In the genomic region with DNA sequence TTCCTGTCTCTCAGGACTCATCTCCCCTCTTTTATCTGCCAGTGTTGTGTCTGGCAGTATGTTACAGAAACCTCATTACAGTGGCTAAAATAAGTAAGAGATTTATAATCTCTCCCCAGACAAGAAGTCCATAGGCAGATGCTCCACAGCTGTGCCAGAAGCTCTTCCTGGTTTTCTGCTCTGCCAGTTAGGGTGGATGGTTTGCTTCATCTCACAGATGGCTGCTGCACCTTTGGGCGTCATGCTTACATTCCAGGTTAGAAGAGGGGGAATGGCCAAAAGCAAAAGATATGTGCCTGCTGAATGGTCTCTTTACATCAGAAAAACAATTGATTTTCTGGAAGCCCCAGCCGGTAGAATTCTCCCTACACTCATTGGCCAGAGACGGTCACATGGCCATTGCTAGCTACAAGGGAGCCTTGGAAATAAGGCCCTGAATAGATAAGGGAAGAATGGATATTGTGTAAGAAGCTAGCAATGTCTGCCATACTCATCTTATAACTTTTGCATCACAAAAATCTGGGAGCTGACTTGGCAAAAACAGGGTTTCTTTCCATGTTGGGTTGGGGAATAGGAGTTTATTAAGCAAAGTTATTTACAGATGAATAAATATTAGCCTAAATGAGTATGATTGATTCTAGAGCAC, we compare ENCODE assay signal across 1 cellular context.
TF ChIP-seq lines count a peak whose summit lies in the region.

No MANE protein-coding gene starts in this region.

TF ChIP-seq in IMR-90, 13 proteins besides CTCF, POLR2A, EP300 and RAD21 (continued from another document):
- TF ChIP-seq ELK1 (IDR thresholded peaks at IDR 0.05; ENCODE audit: borderline replicate concordance, low read depth, low read length) = no peak
- peak; percentile 59 for TF ChIP-seq CEBPB (IDR thresholded peaks at IDR 0.05; ENCODE audit: low read depth, low read length)
- no peak for TF ChIP-seq RCOR1 (IDR thresholded peaks at IDR 0.05; ENCODE audit: insufficient replicate concordance, low read length)
- no peak for TF ChIP-seq CHD1 (IDR thresholded peaks at IDR 0.05; ENCODE audit: low read depth, low read length)
- TF ChIP-seq MXI1 (IDR thresholded peaks at IDR 0.05; ENCODE audit: borderline replicate concordance, low read depth, low read length) = no peak
- TF ChIP-seq SMC3 (IDR thresholded peaks at IDR 0.05; ENCODE audit: low read depth, low read length) = no peak
- TF ChIP-seq FOS (IDR thresholded peaks at IDR 0.05; ENCODE audit: low read depth, low read length) = no peak
TF ChIP-seq in IMR-90: peak in this region for 3.
